ENCODE assay signal across 12 cellular contexts in genomic region chr12:50520808-50521207, GRCh38. TPM values are rescaled to one million over a fixed set of nuclear protein-coding genes. Genes with fewer than 3 reads are reported as not detected.
DNase-seq lines count a peak whose midpoint lies in the region; ATAC-seq and TF ChIP-seq lines count a peak whose summit lies in the region.
"Had no signal": no experiment of that assay in that cellular context is flagged by ENCODE, and none has a peak within 500 bp of the region (broad histone marks: within the 10 kb centered on the region; RNA-seq: fewer than 3 reads in every experiment).

No MANE protein-coding gene starts in this region.

- CTCF ChIA-PET in SK-N-SH (lab: Yijun Ruan, JAX): interaction anchor here (1.1 to 1.4 kb wide), 3 partner anchors 11 to 118 kb away, joined by 3 to 7 read pairs (median 4); no protein-coding TSS in a partner anchor

- H2AFZ ChIP-seq in SK-N-SH (ENCODE audit: low read depth): no peak overlapping the region
- H2AFZ ChIP-seq: PC-9 had no signal

- peaks cover 47% of the 10 kb centered on the region for H3K4me1 Mint-ChIP-seq in activated T-cell treated with anti-CD3 and anti-CD28 coated beads, Interleukin-2, amount 50 U/mL, for 24 hours (ENCODE audit: low read depth)
- H3K4me1 Mint-ChIP-seq in stimulated activated effector memory CD8-positive, alpha-beta T cell treated with anti-CD3 and anti-CD28 coated beads, Interleukin-12 subunit alpha, Interleukin-12 subunit beta, amount 100 ng/mL, for 72 hours: peaks cover 15% of the 10 kb centered on the region

- POLR2A ChIA-PET in SK-N-SH (lab: Yijun Ruan, JAX): interaction anchor here (0.6 kb wide), 1 partner anchor 178 kb away, joined by 3 read pairs; no protein-coding TSS in a partner anchor

- H3K27ac Mint-ChIP-seq in activated T-cell treated with anti-CD3 and anti-CD28 coated beads, Interleukin-2, amount 50 U/mL, for 24 hours: peak overlapping the region; percentile 83
- no peak overlapping the region for H3K27ac Mint-ChIP-seq in stimulated activated effector memory CD8-positive, alpha-beta T cell treated with anti-CD3 and anti-CD28 coated beads, Interleukin-12 subunit alpha, Interleukin-12 subunit beta, amount 100 ng/mL, for 72 hours

- TF ChIP-seq EP300 in SK-N-SH (IDR thresholded peaks at IDR 0.05; ENCODE audit: borderline replicate concordance in 1 of 2, low read depth in 1 of 2, low read length in 1 of 2): no peak

- H3K9me3 ChIP-seq in ascending aorta: no peaks in the 10 kb centered on the region
- H3K9me3 ChIP-seq in lower lobe of right lung: no peaks in the 10 kb centered on the region
- H3K9me3 ChIP-seq in thymus (ENCODE audit: control insufficient read depth): no peaks in the 10 kb centered on the region
- no peaks in the 10 kb centered on the region for H3K9me3 ChIP-seq in SK-N-SH

- intact Hi-C loops in ascending aorta (cut with DNase I): no loop called here
- intact Hi-C loops in lower lobe of right lung (cut with DNase I): no loop called here

- peaks cover 18% of the 10 kb centered on the region for H3F3A ChIP-seq in SK-N-SH (replicated peaks; ENCODE audit: insufficient read depth)

- no peak for TF ChIP-seq RAD21 in SK-N-SH (IDR thresholded peaks at IDR 0.05; ENCODE audit: low read length)

- no peaks in the 10 kb centered on the region for H3K27me3 Mint-ChIP-seq in activated T-cell treated with anti-CD3 and anti-CD28 coated beads, Interleukin-2, amount 50 U/mL, for 24 hours

- no peak for DNase-seq in activated T-cell treated with anti-CD3 and anti-CD28 coated beads, Interleukin-2, amount 50 U/mL, for 24 hours
- DNase-seq in activated T-cell treated with anti-CD3 and anti-CD28 coated beads for 4 hours (no peak), ascending aorta (ENCODE audit: low spot score in 2 of 2) (no peak), lower lobe of right lung (no peak), SK-N-SH (no peak)
- no peak for DNase-seq in stimulated activated effector memory CD8-positive, alpha-beta T cell treated with anti-CD3 and anti-CD28 coated beads, Interleukin-12 subunit alpha, Interleukin-12 subunit beta, amount 100 ng/mL, for 72 hours (ENCODE audit: low spot score in 2 of 2)
- no peak for DNase-seq in stimulated activated naive CD4-positive, alpha-beta T cell (lab: John Stamatoyannopoulos, UW)
- DNase-seq: activated CD4-positive, CD25-positive, alpha-beta regulatory T cell; NCI-H1694; PC-9 had no signal

- no peak overlapping the region for H3K4me3 Mint-ChIP-seq in activated T-cell treated with anti-CD3 and anti-CD28 coated beads, Interleukin-2, amount 50 U/mL, for 24 hours
- no peak overlapping the region for H3K4me3 Mint-ChIP-seq in stimulated activated effector memory CD8-positive, alpha-beta T cell treated with anti-CD3 and anti-CD28 coated beads, Interleukin-12 subunit alpha, Interleukin-12 subunit beta, amount 100 ng/mL, for 72 hours
- H3K4me3 Mint-ChIP-seq: mesothelial cell of epicardium had no signal

- no peak for TF ChIP-seq CTCF in ascending aorta (IDR thresholded peaks at IDR 0.05)
- no peak for TF ChIP-seq CTCF in lower lobe of right lung (IDR thresholded peaks at IDR 0.05)
- TF ChIP-seq CTCF in SK-N-SH (IDR thresholded peaks at IDR 0.05): no peak

- no peaks in the 10 kb centered on the region for H3K9me3 Mint-ChIP-seq in activated T-cell treated with anti-CD3 and anti-CD28 coated beads, Interleukin-2, amount 50 U/mL, for 24 hours
- H3K9me3 Mint-ChIP-seq in stimulated activated effector memory CD8-positive, alpha-beta T cell treated with anti-CD3 and anti-CD28 coated beads, Interleukin-12 subunit alpha, Interleukin-12 subunit beta, amount 100 ng/mL, for 72 hours: no peaks in the 10 kb centered on the region

- H3K27me3 ChIP-seq in ascending aorta (no peaks in the 10 kb centered on the region), lower lobe of right lung (ENCODE audit: low read depth) (no peaks in the 10 kb centered on the region), thymus (ENCODE audit: control insufficient read depth, insufficient read depth) (no peaks in the 10 kb centered on the region), SK-N-SH (ENCODE audit: insufficient read depth) (no peaks in the 10 kb centered on the region)

- WGBS in thymus: 91% methylated on average over 6 of the region's 6 CpGs
- 98% methylated on average over 6 of the region's 6 CpGs for WGBS in SK-N-SH (ENCODE audit: low lambda C conversion rate)

- no peaks in the 10 kb centered on the region for H4K20me1 ChIP-seq in SK-N-SH (ENCODE audit: insufficient read depth)

- H3K9ac ChIP-seq in SK-N-SH: no peak overlapping the region

- peaks cover 25% of the 10 kb centered on the region for H3K36me3 Mint-ChIP-seq in activated T-cell treated with anti-CD3 and anti-CD28 coated beads, Interleukin-2, amount 50 U/mL, for 24 hours (ENCODE audit: low read depth)
- H3K36me3 Mint-ChIP-seq in stimulated activated effector memory CD8-positive, alpha-beta T cell treated with anti-CD3 and anti-CD28 coated beads, Interleukin-12 subunit alpha, Interleukin-12 subunit beta, amount 100 ng/mL, for 72 hours: no peaks in the 10 kb centered on the region

- H3K9me2 ChIP-seq in SK-N-SH: no peaks in the 10 kb centered on the region

- H3K4me1 ChIP-seq in ascending aorta (peaks cover 0 to 4% of the 10 kb centered on the region in 2 donors), lower lobe of right lung (peaks cover 51% of the 10 kb centered on the region), thymus (ENCODE audit: control insufficient read depth, insufficient read depth, low read length) (peaks cover 6% of the 10 kb centered on the region), SK-N-SH (ENCODE audit: control insufficient read depth in 1 of 2, insufficient read depth in 2 of 2, low read depth in 1 of 2, low read length in 1 of 2) (peaks cover 0 to 17% of the 10 kb centered on the region in 2 experiments; a peak in 2 of 4 replicates)

- H3K79me2 ChIP-seq in SK-N-SH (ENCODE audit: insufficient read depth): peaks cover 83% of the 10 kb centered on the region

- H3K4me2 ChIP-seq in SK-N-SH: no peak overlapping the region
- H3K4me2 ChIP-seq: PC-9 had no signal

- no peak for ATAC-seq in lower lobe of right lung
- ATAC-seq in stimulated activated effector memory CD8-positive, alpha-beta T cell treated with anti-CD3 and anti-CD28 coated beads, Interleukin-12 subunit alpha, Interleukin-12 subunit beta, amount 100 ng/mL, for 72 hours: no peak

- H3K36me3 ChIP-seq in ascending aorta (no peaks in the 10 kb centered on the region), lower lobe of right lung (no peaks in the 10 kb centered on the region), thymus (ENCODE audit: control insufficient read depth, insufficient read depth) (no peaks in the 10 kb centered on the region), SK-N-SH (replicated peaks in 1 of 2; ENCODE audit: control insufficient read depth in 1 of 2, insufficient read depth in 2 of 2, low read length in 1 of 2) (no peaks in the 10 kb centered on the region)

- H3K27ac ChIP-seq in ascending aorta (peak overlapping the region; percentile 38 to 49), lower lobe of right lung (peak overlapping the region; percentile 57), thymus (ENCODE audit: low read depth) (peak overlapping the region; percentile 74), SK-N-SH (ENCODE audit: low read depth in 2 of 2, low read length in 1 of 2) (no peak overlapping the region)

- H3K4me3 ChIP-seq in ascending aorta (no peak overlapping the region), lower lobe of right lung (no peak overlapping the region), thymus (ENCODE audit: low read length) (no peak overlapping the region), SK-N-SH (ENCODE audit: low read depth in 2 of 2, low read length in 1 of 2) (no peak overlapping the region)
- H3K4me3 ChIP-seq: PC-9 had no signal

TF ChIP-seq in SK-N-SH, 30 proteins besides CTCF, POLR2A, EP300 and RAD21:
- TF ChIP-seq GABPA (IDR thresholded peaks at IDR 0.05; ENCODE audit: low read depth): no peak
- no peak for TF ChIP-seq SMC3 (IDR thresholded peaks at IDR 0.05; ENCODE audit: low read depth, low read length)
- TF ChIP-seq FOXJ3 (CRISPR knock-in tag; IDR thresholded peaks at IDR 0.05): no peak
- no peak for TF ChIP-seq ELF1 (IDR thresholded peaks at IDR 0.05)
- no peak for TF ChIP-seq FOXM1 (IDR thresholded peaks at IDR 0.05; ENCODE audit: low read depth)
- TF ChIP-seq MXI1 (IDR thresholded peaks at IDR 0.05; ENCODE audit: low read depth, low read length): no peak
- TF ChIP-seq CHD2 (IDR thresholded peaks at IDR 0.05; ENCODE audit: low read length, partially characterized antibody): no peak
- no peak for TF ChIP-seq POLR2AphosphoS5 (IDR thresholded peaks at IDR 0.05; ENCODE audit: low read depth, low read length)
- no peak for TF ChIP-seq RCOR1 (IDR thresholded peaks at IDR 0.05; ENCODE audit: low read length)
- TF ChIP-seq EZH2phosphoT487 (IDR thresholded peaks at IDR 0.05; ENCODE audit: borderline replicate concordance, low read depth): no peak
- TF ChIP-seq FOSL2 (IDR thresholded peaks at IDR 0.05; ENCODE audit: borderline replicate concordance, low read depth): no peak
- TF ChIP-seq TEAD4 (IDR thresholded peaks at IDR 0.05; ENCODE audit: borderline replicate concordance, insufficient read depth): no peak

RNA-seq across cellular contexts. Expression of gene DIP2B, which starts 16.0 kb away (rescaled TPM):
- total RNA-seq in ascending aorta (8.5 TPM), lower lobe of right lung (32.8 TPM)
- polyA plus RNA-seq in thymus (8.9 TPM), SK-N-SH (2012; rRNA removed) (6.6 and 8.6 TPM in 2 replicates)
- polyA plus RNA-seq in SK-N-SH (2012; cell fraction: cytosol; rRNA removed): 6.8 and 7.6 TPM in 2 replicates
- polyA plus RNA-seq in SK-N-SH (2012; cell fraction: nucleus; rRNA removed): 6.5 and 11.6 TPM in 2 replicates

Comparison
In these comparisons a context has a peak if more than half of its experiments do, and no peak if none do; other contexts are left out.
1. H3K27ac ChIP-seq: peak in ascending aorta (2 of 2), lower lobe of right lung (single experiment) and thymus (single experiment); none in SK-N-SH (0 of 2).